In the genomic region with DNA sequence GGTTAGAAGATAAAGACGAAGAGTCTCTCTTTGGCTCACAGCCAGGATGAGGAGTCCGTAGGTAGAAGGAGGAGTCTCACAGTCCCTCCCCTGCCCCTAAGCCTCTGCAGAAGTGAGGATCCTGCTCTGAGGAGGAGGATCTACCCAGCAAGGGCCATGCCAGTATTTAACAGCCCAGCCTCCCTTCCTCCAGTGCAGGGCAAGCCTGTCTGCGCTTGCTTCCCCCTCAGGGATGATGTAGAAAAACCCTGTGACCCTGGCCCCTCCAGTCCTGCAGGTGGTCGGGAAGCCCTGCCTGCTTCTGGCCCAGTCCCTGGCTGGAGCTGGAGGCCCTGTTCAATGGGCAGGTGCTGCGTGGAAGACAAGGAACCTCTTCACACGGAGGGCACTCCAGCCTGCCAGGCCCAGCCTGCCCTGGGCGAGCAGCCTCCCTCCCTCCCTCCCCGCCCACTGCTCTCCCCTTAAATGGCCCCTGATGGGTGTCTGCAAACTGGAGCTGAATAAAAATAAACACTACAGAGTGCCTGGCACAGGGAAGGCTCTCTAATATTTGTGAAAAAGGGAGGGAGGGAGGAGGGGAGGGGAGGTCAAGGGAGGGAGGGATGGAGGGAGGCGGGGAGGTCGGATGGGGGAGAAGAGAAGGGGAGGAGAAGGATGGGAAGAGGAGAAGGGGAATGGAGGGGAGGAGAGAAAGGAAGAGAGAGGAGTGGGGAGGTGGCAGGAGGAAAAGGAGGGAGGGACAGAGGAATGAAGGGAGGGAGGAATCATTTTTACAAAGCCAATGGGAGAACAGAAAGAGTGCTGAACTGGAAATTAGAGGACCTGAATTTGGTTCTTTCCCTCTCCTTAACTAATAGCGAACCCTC, we compare ENCODE assay signal across 1 cellular context.
TF ChIP-seq lines count a peak whose summit lies in the region.

No MANE protein-coding gene starts in this region.

TF ChIP-seq in H1, 55 proteins besides CTCF, POLR2A, EP300 and RAD21 (continued from another document):
- TF ChIP-seq NANOG (IDR thresholded peaks at IDR 0.05; ENCODE audit: insufficient read depth, low read depth, low read length, poor library complexity, severe bottlenecking) (no peak), SRF (IDR thresholded peaks at IDR 0.05; ENCODE audit: low read depth, low read length) (no peak), CTBP2 (IDR thresholded peaks at IDR 0.05; ENCODE audit: borderline replicate concordance, insufficient read depth, insufficient read length, low read length) (no peak), BACH1 (IDR thresholded peaks at IDR 0.05; ENCODE audit: low read length) (no peak), SP1 (IDR thresholded peaks at IDR 0.05; ENCODE audit: low read depth, low read length) (no peak), ASH2L (IDR thresholded peaks at IDR 0.05; ENCODE audit: low read length) (no peak), FOSL1 (IDR thresholded peaks at IDR 0.05; ENCODE audit: insufficient read depth, low read depth, low read length) (no peak), SAP30 (IDR thresholded peaks at IDR 0.05; ENCODE audit: insufficient read depth, insufficient replicate concordance, low read length) (no peak)
- TF ChIP-seq, protein P1, sequence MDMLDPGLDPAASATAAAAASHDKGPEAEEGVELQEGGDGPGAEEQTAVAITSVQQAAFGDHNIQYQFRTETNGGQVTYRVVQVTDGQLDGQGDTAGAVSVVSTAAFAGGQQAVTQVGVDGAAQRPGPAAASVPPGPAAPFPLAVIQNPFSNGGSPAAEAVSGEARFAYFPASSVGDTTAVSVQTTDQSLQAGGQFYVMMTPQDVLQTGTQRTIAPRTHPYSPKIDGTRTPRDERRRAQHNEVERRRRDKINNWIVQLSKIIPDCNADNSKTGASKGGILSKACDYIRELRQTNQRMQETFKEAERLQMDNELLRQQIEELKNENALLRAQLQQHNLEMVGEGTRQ (IDR thresholded peaks at IDR 0.05; ENCODE audit: low read length), result no peak
